ENCODE assay signal across 8 cellular contexts in the genomic region with DNA sequence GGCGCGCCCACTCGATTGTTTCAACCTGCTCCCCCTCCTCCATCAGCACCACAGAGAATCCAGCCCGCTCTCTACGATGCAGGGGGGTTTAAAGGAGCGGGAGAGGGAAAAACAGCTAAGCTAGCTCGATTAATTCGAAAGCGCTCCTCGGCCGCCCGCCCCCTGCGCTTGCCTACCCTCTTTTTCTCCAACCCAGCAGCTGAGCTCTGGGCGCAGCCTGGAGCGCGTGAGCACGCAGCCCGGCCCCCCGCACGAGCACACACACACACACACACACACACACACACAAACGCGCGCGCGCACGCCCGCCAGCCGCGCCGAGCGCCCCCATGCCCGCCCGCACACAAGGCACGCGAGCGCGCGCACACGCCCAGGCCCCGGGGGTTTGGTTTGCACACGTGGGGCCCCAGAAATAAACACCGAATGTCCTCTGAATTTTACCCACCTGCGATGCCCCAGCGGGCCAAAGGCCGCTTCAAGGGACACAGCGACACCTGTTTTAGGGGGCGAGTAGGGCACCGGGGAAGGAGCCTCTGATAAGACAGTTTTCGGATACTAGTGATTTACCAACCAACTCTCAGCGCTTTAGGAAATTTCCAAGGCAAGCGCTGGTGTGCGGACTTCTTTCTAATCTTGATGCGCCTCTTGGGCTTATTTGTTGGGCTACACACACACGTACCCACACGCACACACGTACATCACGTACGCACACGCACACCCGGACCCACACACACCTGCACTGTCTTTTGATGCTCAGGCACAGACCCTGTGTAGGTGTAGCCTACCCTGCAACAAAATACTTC. TPM values are rescaled to one million over a fixed set of nuclear protein-coding genes. Genes with fewer than 3 reads are reported as not detected.
DNase-seq lines count a peak whose midpoint lies in the region; ATAC-seq, FAIRE-seq and TF ChIP-seq lines count a peak whose summit lies in the region.

No MANE protein-coding gene starts in this region.

- H3K4me1 ChIP-seq in GM23248 (ENCODE audit: insufficient read depth), result 0 out of 2 replicates have a peak, but pooled peaks cover 4% of the 10 kb centered on the region
- peaks cover 10% of the 10 kb centered on the region for H3K4me1 ChIP-seq in mammary epithelial cell (ENCODE audit: insufficient read depth, low read length)
- peaks cover 39% of the 10 kb centered on the region for H3K4me1 ChIP-seq in lower lobe of right lung
- peaks cover 2% of the 10 kb centered on the region for H3K4me1 ChIP-seq in urinary bladder (ENCODE audit: insufficient read depth)

- H3K27ac ChIP-seq in GM23248 (peak overlapping the region; percentile 90), mammary epithelial cell (ENCODE audit: insufficient read depth, low read depth, low read length) (no peak overlapping the region), lower lobe of right lung (peak overlapping the region; percentile 58), urinary bladder (ENCODE audit: low read depth) (no peak overlapping the region)

- H3K79me2 ChIP-seq in GM23248 (ENCODE audit: insufficient read depth), result peaks cover 42% of the 10 kb centered on the region
- H3K79me2 ChIP-seq in mammary epithelial cell (ENCODE audit: insufficient read depth, low read length), result no peaks in the 10 kb centered on the region

- H4K20me1 ChIP-seq in GM23248 (ENCODE audit: insufficient read depth) (no peaks in the 10 kb centered on the region), mammary epithelial cell (ENCODE audit: insufficient read depth, low read length) (no peaks in the 10 kb centered on the region)

- FAIRE-seq in HTR-8/SVneo (lab: Jason Lieb, UNC), result no peak

- H3K4me2 ChIP-seq in GM23248 (ENCODE audit: unreplicated experiment), result peak overlapping the region; percentile 95
- H3K4me2 ChIP-seq in mammary epithelial cell (ENCODE audit: insufficient read depth, low read depth, low read length), result peak overlapping the region; percentile 80

- H3K27me3 ChIP-seq in GM23248 (replicated peaks; ENCODE audit: insufficient read depth), result no peaks in the 10 kb centered on the region
- peaks cover 65% of the 10 kb centered on the region for H3K27me3 ChIP-seq in mammary epithelial cell (ENCODE audit: insufficient read depth, low read length)
- peaks cover 79% of the 10 kb centered on the region for H3K27me3 ChIP-seq in lower lobe of right lung (ENCODE audit: low read depth)

- no TSS peak for BruUV-seq in mammary epithelial cell (replicated peaks; lab: Mats Ljungman, UMichigan)

- CTCF ChIA-PET in mammary epithelial cell (lab: Charles Lee; ENCODE audit: low non-redundant PET), result interaction anchor here (0.8 kb wide), 1 partner anchor 344 kb away, joined by 4 read pairs; no protein-coding TSS in a partner anchor

- DNase-seq in COLO668 (lab: John Stamatoyannopoulos, UW; ENCODE audit: unreplicated experiment), result peak; percentile 80
- DNase-seq in GM23248, result peak; percentile 72
- peak; percentile 59 for DNase-seq in NCI-H82 treated with DMSO at 0.1 percent for 48 hours (lab: John Stamatoyannopoulos, UW; ENCODE audit: unreplicated experiment)
- DNase-seq in mammary epithelial cell, result peak; percentile 34
- no peak for DNase-seq in lower lobe of right lung
- DNase-seq in effector CD8-positive, alpha-beta T cell (lab: John Stamatoyannopoulos, UW), result no peak
- no peak for DNase-seq in HTR-8/SVneo (ENCODE audit: insufficient read length, low spot score)

- peak overlapping the region; percentile 100 for H3K4me3 ChIP-seq in GM23248
- H3K4me3 ChIP-seq in mammary epithelial cell (replicated peaks in 1 of 3; ENCODE audit: insufficient read depth in 1 of 3, low read depth in 2 of 3, low read length in 3 of 3), result peak overlapping the region in 1 of 3 experiments; percentile 16
- peak overlapping the region; percentile 57 for H3K4me3 ChIP-seq in lower lobe of right lung
- peak overlapping the region; percentile 23 for H3K4me3 ChIP-seq in urinary bladder (ENCODE audit: low read depth, low read length)

- ATAC-seq in lower lobe of right lung, result peak; percentile 13 to 16

- H2AFZ ChIP-seq in GM23248, result peak overlapping the region; percentile 96
- H2AFZ ChIP-seq in mammary epithelial cell (ENCODE audit: low read depth, low read length), result no peak overlapping the region

- H3K9ac ChIP-seq in GM23248 (peak overlapping the region; percentile 94), mammary epithelial cell (ENCODE audit: insufficient read depth, low read length) (no peak overlapping the region)

- peak in 1 of 2 donors; percentile 24 for TF ChIP-seq CTCF in mammary epithelial cell (conservative IDR thresholded peaks at IDR 0.05 in 1 of 2, IDR thresholded peaks at IDR 0.05 in 1 of 2; ENCODE audit: extremely low read depth in 1 of 2, insufficient read depth in 1 of 2, low read depth in 1 of 2, low read length in 2 of 2)
- TF ChIP-seq CTCF in lower lobe of right lung (IDR thresholded peaks at IDR 0.05), result peak; percentile 18

- in situ Hi-C loops in GM23248 (cut with MboI), result no loop called here
- in situ Hi-C loops in mammary epithelial cell (cut with MboI; ENCODE audit: low sequenced_read_pairs in 2 of 2), result no loop called here

- peaks cover 16% of the 10 kb centered on the region for H3F3A ChIP-seq in GM23248 (ENCODE audit: insufficient read depth)

- 1% methylated on average over 52 to 59 of the region's 60 CpGs for WGBS in GM23248 (ENCODE audit: low coverage in 1 of 2, low lambda C conversion rate in 2 of 2, missing lambda C conversion rate in 2 of 2), 2 experiments
- 13% methylated on average over 22 of the region's 60 CpGs for WGBS in mammary epithelial cell (ENCODE audit: low coverage, missing lambda C conversion rate)
- WGBS in urinary bladder, result 2% methylated on average over 60 of the region's 60 CpGs

- H3K36me3 ChIP-seq in GM23248 (ENCODE audit: low read depth), result no peaks in the 10 kb centered on the region
- no peaks in the 10 kb centered on the region for H3K36me3 ChIP-seq in mammary epithelial cell (ENCODE audit: insufficient read depth, low read length)
- no peaks in the 10 kb centered on the region for H3K36me3 ChIP-seq in lower lobe of right lung
- H3K36me3 ChIP-seq in urinary bladder (ENCODE audit: insufficient read depth), result no peaks in the 10 kb centered on the region

- dilution Hi-C loops in mammary epithelial cell (cut with HindIII; ENCODE audit: low sequenced_read_pairs), result no loop called here

- no peaks in the 10 kb centered on the region for H3K9me3 ChIP-seq in GM23248 (ENCODE audit: low read depth)
- H3K9me3 ChIP-seq in mammary epithelial cell (replicated peaks; ENCODE audit: insufficient read depth, low read length), result peaks cover 20% of the 10 kb centered on the region
- H3K9me3 ChIP-seq in lower lobe of right lung, result no peaks in the 10 kb centered on the region

- H3K9me2 ChIP-seq in GM23248 (ENCODE audit: insufficient read depth), result no peaks in the 10 kb centered on the region

- intact Hi-C loops in mammary epithelial cell (cut with micrococcal nuclease) (loop anchor here (5.0 to 10.0 kb wide), 2 partner anchors 333 to 585 kb away; no protein-coding TSS in a partner anchor), lower lobe of right lung (cut with DNase I) (no loop called here)

RNA-seq across cellular contexts. Expression of a gene that starts 0.8 kb away (rescaled TPM):
- total RNA-seq in GM23248 (2014; rRNA removed; shearing (Covaris generic)), result 78.5 and 94.6 TPM in 2 replicates
- 50.5 and 51.8 TPM in 2 replicates for polyA plus RNA-seq in GM23248 (2016; fragmentation: Nextera tagmentation; extraction: Ambion mirVana)
- 1 to 10 TPM in 1 of 2 donors, under 1 TPM in 1; 0.17 to 4.2 TPM for total RNA-seq in mammary epithelial cell
- not detected for polyA plus RNA-seq in mammary epithelial cell
- not detected for polyA minus RNA-seq in mammary epithelial cell
- total RNA-seq in lower lobe of right lung, result 15.0 TPM
- 4.5 TPM for total RNA-seq in urinary bladder
- 22.7 TPM for polyA plus RNA-seq in urinary bladder

Comparison
In these comparisons a context has a peak if more than half of its experiments do, and no peak if none do; other contexts are left out.
1. DNase-seq: peak in COLO668 (single experiment), GM23248 (single experiment), NCI-H82 treated with DMSO at 0.1 percent for 48 hours (single experiment) and mammary epithelial cell (single experiment); none in lower lobe of right lung (single experiment), effector CD8-positive, alpha-beta T cell (single experiment) and HTR-8/SVneo (single experiment).
2. H3K27ac ChIP-seq: peak in GM23248 (single experiment) and lower lobe of right lung (single experiment); none in mammary epithelial cell (single experiment) and urinary bladder (single experiment).